ENCODE assay signal across 31 cellular contexts in genomic region chr21:46555678-46556077, GRCh38. TPM values are rescaled to one million over a fixed set of nuclear protein-coding genes. Genes with fewer than 3 reads are reported as not detected.
DNase-seq lines count a peak whose midpoint lies in the region; TF ChIP-seq lines count a peak whose summit lies in the region.
"Had no signal": no experiment of that assay in that cellular context is flagged by ENCODE, and none has a peak within 500 bp of the region (broad histone marks: within the 10 kb centered on the region; RNA-seq: fewer than 3 reads in every experiment).

No MANE protein-coding gene starts in this region.

- peaks cover 86% of the 10 kb centered on the region for H3K4me1 Mint-ChIP-seq in activated naive CD8-positive, alpha-beta T cell (ENCODE audit: low read depth)
- peaks cover 68% of the 10 kb centered on the region for H3K4me1 Mint-ChIP-seq in activated naive CD8-positive, alpha-beta T cell treated with anti-CD3 and anti-CD28 coated beads for 36 hours
- peaks cover 48% of the 10 kb centered on the region for H3K4me1 Mint-ChIP-seq in activated T-helper 1 cell treated with anti-CD3 and anti-CD28 coated beads, Interleukin-12 subunit alpha, Interleukin-12 subunit beta, Interleukin-2, Interleukin-4 antibody, amounts not matched to agents 30 ng/mL and 10 ng/mL and 1 ng/mL, durations not matched to agents 14 hours and 24 hours and 36 hours (ENCODE audit: low read depth)

- 94 to 97% (median 97%) methylated on average over 16 of the region's 16 CpGs for WGBS in stomach, 5 donors

- H3K4me3 ChIP-seq in stomach: no peak overlapping the region
- H3K4me3 ChIP-seq: K562, MG63, SJCRH30, smooth muscle cell, transverse colon had no signal

- TF ChIP-seq EP300 in stomach (IDR thresholded peaks at IDR 0.05): no peak

- H3K27me3 Mint-ChIP-seq in activated naive CD8-positive, alpha-beta T cell: no peaks in the 10 kb centered on the region
- H3K27me3 Mint-ChIP-seq in activated naive CD8-positive, alpha-beta T cell treated with anti-CD3 and anti-CD28 coated beads for 36 hours: no peaks in the 10 kb centered on the region
- no peaks in the 10 kb centered on the region for H3K27me3 Mint-ChIP-seq in activated T-helper 1 cell treated with anti-CD3 and anti-CD28 coated beads, Interleukin-12 subunit alpha, Interleukin-12 subunit beta, Interleukin-2, Interleukin-4 antibody, amounts not matched to agents 30 ng/mL and 10 ng/mL and 1 ng/mL, durations not matched to agents 14 hours and 24 hours and 36 hours (ENCODE audit: insufficient read depth)
- H3K27me3 Mint-ChIP-seq: B cell had no signal

- peaks cover 54 to 100% (median 99%) of the 10 kb centered on the region in 4 donors for H3K36me3 ChIP-seq in stomach

- H3K27ac Mint-ChIP-seq in activated naive CD8-positive, alpha-beta T cell: peak overlapping the region; percentile 77
- no peak overlapping the region for H3K27ac Mint-ChIP-seq in activated naive CD8-positive, alpha-beta T cell treated with anti-CD3 and anti-CD28 coated beads for 36 hours
- H3K27ac Mint-ChIP-seq in activated T-helper 1 cell treated with anti-CD3 and anti-CD28 coated beads, Interleukin-12 subunit alpha, Interleukin-12 subunit beta, Interleukin-2, Interleukin-4 antibody, amounts not matched to agents 30 ng/mL and 10 ng/mL and 1 ng/mL, durations not matched to agents 14 hours and 24 hours and 36 hours: peak overlapping the region; percentile 72
- H3K27ac Mint-ChIP-seq: B cell had no signal

- peak overlapping the region; percentile 40 for H3K4me3 Mint-ChIP-seq in activated naive CD8-positive, alpha-beta T cell
- no peak overlapping the region for H3K4me3 Mint-ChIP-seq in activated naive CD8-positive, alpha-beta T cell treated with anti-CD3 and anti-CD28 coated beads for 36 hours
- H3K4me3 Mint-ChIP-seq in activated T-helper 1 cell treated with anti-CD3 and anti-CD28 coated beads, Interleukin-12 subunit alpha, Interleukin-12 subunit beta, Interleukin-2, Interleukin-4 antibody, amounts not matched to agents 30 ng/mL and 10 ng/mL and 1 ng/mL, durations not matched to agents 14 hours and 24 hours and 36 hours: no peak overlapping the region
- H3K4me3 Mint-ChIP-seq: B cell had no signal

- no peak overlapping the region for H3K27ac ChIP-seq in stomach
- H3K27ac ChIP-seq: brain microvascular endothelial cell, epithelial cell of prostate, SJCRH30, transverse colon had no signal

- no peaks in the 10 kb centered on the region for H3K27me3 ChIP-seq in stomach
- H3K27me3 ChIP-seq: brain microvascular endothelial cell, MG63, SJCRH30, transverse colon had no signal

- H3K4me1 ChIP-seq in stomach: peaks cover 0 to 6% (median 0%) of the 10 kb centered on the region in 4 donors
- H3K4me1 ChIP-seq: Caco-2, SJCRH30, transverse colon had no signal

- no peaks in the 10 kb centered on the region for H3K9me3 Mint-ChIP-seq in activated naive CD8-positive, alpha-beta T cell (ENCODE audit: low read depth)
- no peaks in the 10 kb centered on the region for H3K9me3 Mint-ChIP-seq in activated naive CD8-positive, alpha-beta T cell treated with anti-CD3 and anti-CD28 coated beads for 36 hours
- no peaks in the 10 kb centered on the region for H3K9me3 Mint-ChIP-seq in activated T-helper 1 cell treated with anti-CD3 and anti-CD28 coated beads, Interleukin-12 subunit alpha, Interleukin-12 subunit beta, Interleukin-2, Interleukin-4 antibody, amounts not matched to agents 30 ng/mL and 10 ng/mL and 1 ng/mL, durations not matched to agents 14 hours and 24 hours and 36 hours

- no peak for TF ChIP-seq CTCF in stomach (IDR thresholded peaks at IDR 0.05)

- TF ChIP-seq POLR2A in stomach (IDR thresholded peaks at IDR 0.05): no peak

- intact Hi-C loops in activated T-helper 1 cell treated with anti-CD3 and anti-CD28 coated beads, Interleukin-12 subunit alpha, Interleukin-12 subunit beta, Interleukin-2, Interleukin-4 antibody, amounts not matched to agents 30 ng/mL and 10 ng/mL and 1 ng/mL, durations not matched to agents 14 hours and 24 hours and 36 hours (cut with micrococcal nuclease): no loop called here
- intact Hi-C loops in stomach (cut with DNase I; ENCODE audit: low total_unique reads): no loop called here

- no peaks in the 10 kb centered on the region for H3K9me3 ChIP-seq in stomach
- H3K9me3 ChIP-seq: Caco-2, MG63, SJCRH30, transverse colon had no signal

- no peaks in the 10 kb centered on the region for H3K36me3 Mint-ChIP-seq in activated naive CD8-positive, alpha-beta T cell
- peaks cover 29% of the 10 kb centered on the region for H3K36me3 Mint-ChIP-seq in activated naive CD8-positive, alpha-beta T cell treated with anti-CD3 and anti-CD28 coated beads for 36 hours
- peaks cover 30% of the 10 kb centered on the region for H3K36me3 Mint-ChIP-seq in activated T-helper 1 cell treated with anti-CD3 and anti-CD28 coated beads, Interleukin-12 subunit alpha, Interleukin-12 subunit beta, Interleukin-2, Interleukin-4 antibody, amounts not matched to agents 30 ng/mL and 10 ng/mL and 1 ng/mL, durations not matched to agents 14 hours and 24 hours and 36 hours (ENCODE audit: low read depth)

- no peak for DNase-seq in activated naive CD8-positive, alpha-beta T cell treated with anti-CD3 and anti-CD28 coated beads for 36 hours
- no peak for DNase-seq in activated T-helper 1 cell treated with anti-CD3 and anti-CD28 coated beads, Interleukin-12 subunit alpha, Interleukin-12 subunit beta, Interleukin-2, Interleukin-4 antibody, amounts not matched to agents 30 ng/mL and 10 ng/mL and 1 ng/mL, durations not matched to agents 14 hours and 24 hours and 36 hours (ENCODE audit: low spot score)
- DNase-seq in iPS-NIHi11 (ENCODE audit: low spot score) (peak; percentile 2), stomach (peak; percentile 9), T-helper 9 cell (no peak), glomerular visceral epithelial cell (ENCODE audit: extremely low spot score) (no peak)
- DNase-seq in stimulated activated CD4-positive, alpha-beta T cell treated with anti-CD3 and anti-CD28 coated beads, Interleukin-12 subunit alpha, Interleukin-12 subunit beta, amount 100 ng/mL, for 4 hours: no peak
- DNase-seq: activated CD4-positive, alpha-beta T cell treated with anti-CD3 and anti-CD28 coated beads for 1 hour; activated CD8-positive, alpha-beta memory T cell treated with anti-CD3 and anti-CD28 coated beads for 24 hours; activated naive CD4-positive, alpha-beta T cell; activated T-cell treated with anti-CD3 and anti-CD28 coated beads, Interleukin-2, amount 50 U/mL, for 1 hour; brain microvascular endothelial cell; Caco-2; DND-41; H7; mesenchymal stem cell; MG63; NCI-H1105 treated with DMSO at 0.1 percent for 48 hours; NCI-H2029; NCI-H526; occipital lobe; SJCRH30; transverse colon had no signal

RNA-seq across cellular contexts. Expression of gene S100B, which starts 49.2 kb away (rescaled TPM):
- total RNA-seq in activated naive CD8-positive, alpha-beta T cell treated with anti-CD3 and anti-CD28 coated beads for 36 hours: 10 to 100 TPM in 1 of 2 experiments, 1 to 10 TPM in 1; 8.7 to 10.5 TPM
- total RNA-seq in activated T-helper 1 cell treated with anti-CD3 and anti-CD28 coated beads, Interleukin-12 subunit alpha, Interleukin-12 subunit beta, Interleukin-2, Interleukin-4 antibody, amounts not matched to agents 30 ng/mL and 10 ng/mL and 1 ng/mL, durations not matched to agents 14 hours and 24 hours and 36 hours: not detected in 2 replicates
- total RNA-seq in stomach: 10 to 100 TPM in 1 of 5 donors, 1 to 10 TPM in 3, not detected in 1; 1.8 to 18.4 (median 6.2) TPM
- polyA plus RNA-seq in stomach: 10 to 100 TPM in 1 of 3 donors, 1 to 10 TPM in 2; 7.0 to 13.7 (median 9.1) TPM
- total RNA-seq: B cell, Caco-2, chondrocyte, HT1080, K562, renal cortical epithelial cell, smooth muscle cell had no signal
- polyA plus RNA-seq: K562, smooth muscle cell had no signal

Comparison
In these comparisons a context has a peak if more than half of its experiments do, and no peak if none do; other contexts are left out.
1. DNase-seq: peak in iPS-NIHi11 (single experiment) and stomach (single experiment); none in activated naive CD8-positive, alpha-beta T cell treated with anti-CD3 and anti-CD28 coated beads for 36 hours (single experiment), activated T-helper 1 cell treated with anti-CD3 and anti-CD28 coated beads, Interleukin-12 subunit alpha, Interleukin-12 subunit beta, Interleukin-2, Interleukin-4 antibody, amounts not matched to agents 30 ng/mL and 10 ng/mL and 1 ng/mL, durations not matched to agents 14 hours and 24 hours and 36 hours (single experiment), stimulated activated CD4-positive, alpha-beta T cell treated with anti-CD3 and anti-CD28 coated beads, Interleukin-12 subunit alpha, Interleukin-12 subunit beta, amount 100 ng/mL, for 4 hours (single experiment), T-helper 9 cell (single experiment) and glomerular visceral epithelial cell (single experiment).